Comparison of ENCODE assay signal across 1 cellular context in genomic region chr10:78991187-78991586, GRCh38.
A peak's percentile ranks its signal among the peaks of the same experiment; 100 is the strongest.
TF ChIP-seq lines count a peak whose summit lies in the region.

No MANE protein-coding gene starts in this region.

TF ChIP-seq in GM12878, 131 proteins besides CTCF, POLR2A, EP300 and RAD21 (continued from another document):
- TF ChIP-seq, protein P1, sequence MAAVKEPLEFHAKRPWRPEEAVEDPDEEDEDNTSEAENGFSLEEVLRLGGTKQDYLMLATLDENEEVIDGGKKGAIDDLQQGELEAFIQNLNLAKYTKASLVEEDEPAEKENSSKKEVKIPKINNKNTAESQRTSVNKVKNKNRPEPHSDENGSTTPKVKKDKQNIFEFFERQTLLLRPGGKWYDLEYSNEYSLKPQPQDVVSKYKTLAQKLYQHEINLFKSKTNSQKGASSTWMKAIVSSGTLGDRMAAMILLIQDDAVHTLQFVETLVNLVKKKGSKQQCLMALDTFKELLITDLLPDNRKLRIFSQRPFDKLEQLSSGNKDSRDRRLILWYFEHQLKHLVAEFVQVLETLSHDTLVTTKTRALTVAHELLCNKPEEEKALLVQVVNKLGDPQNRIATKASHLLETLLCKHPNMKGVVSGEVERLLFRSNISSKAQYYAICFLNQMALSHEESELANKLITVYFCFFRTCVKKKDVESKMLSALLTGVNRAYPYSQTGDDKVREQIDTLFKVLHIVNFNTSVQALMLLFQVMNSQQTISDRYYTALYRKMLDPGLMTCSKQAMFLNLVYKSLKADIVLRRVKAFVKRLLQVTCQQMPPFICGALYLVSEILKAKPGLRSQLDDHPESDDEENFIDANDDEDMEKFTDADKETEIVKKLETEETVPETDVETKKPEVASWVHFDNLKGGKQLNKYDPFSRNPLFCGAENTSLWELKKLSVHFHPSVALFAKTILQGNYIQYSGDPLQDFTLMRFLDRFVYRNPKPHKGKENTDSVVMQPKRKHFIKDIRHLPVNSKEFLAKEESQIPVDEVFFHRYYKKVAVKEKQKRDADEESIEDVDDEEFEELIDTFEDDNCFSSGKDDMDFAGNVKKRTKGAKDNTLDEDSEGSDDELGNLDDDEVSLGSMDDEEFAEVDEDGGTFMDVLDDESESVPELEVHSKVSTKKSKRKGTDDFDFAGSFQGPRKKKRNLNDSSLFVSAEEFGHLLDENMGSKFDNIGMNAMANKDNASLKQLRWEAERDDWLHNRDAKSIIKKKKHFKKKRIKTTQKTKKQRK (IDR thresholded peaks at IDR 0.05; ENCODE audit: low read depth, low read length), result no peak
- TF ChIP-seq JUNB (IDR thresholded peaks at IDR 0.05) (0 out of 2 replicates have a peak, but pooled peaks have one; percentile 17), POU2F2 (IDR thresholded peaks at IDR 0.05; ENCODE audit: borderline replicate concordance, low read depth, low read length) (peak; percentile 75; the same call in 1 of the 3 replicates), ATF7 (IDR thresholded peaks at IDR 0.05; ENCODE audit: low read depth) (0 out of 2 replicates have a peak, but pooled peaks have one; percentile 29), IRF3 (IDR thresholded peaks at IDR 0.05) (no peak), YBX1 (IDR thresholded peaks at IDR 0.05) (no peak), IRF4 (IDR thresholded peaks at IDR 0.05; ENCODE audit: low read depth, low read length) (no peak), ESRRA (IDR thresholded peaks at IDR 0.05; ENCODE audit: low read length) (no peak), MYC (IDR thresholded peaks at IDR 0.05; ENCODE audit: insufficient read depth, insufficient read length, insufficient replicate concordance, low read length, severe bottlenecking) (no peak), MTA2 (IDR thresholded peaks at IDR 0.05; ENCODE audit: low read depth) (peak; percentile 64), MAX (IDR thresholded peaks at IDR 0.05; ENCODE audit: low read depth, low read length) (no peak), JUND (IDR thresholded peaks at IDR 0.05; ENCODE audit: low read depth, low read length) (no peak), SIX5 (IDR thresholded peaks at IDR 0.05; ENCODE audit: low read depth, low read length, severe bottlenecking) (no peak), NFXL1 (IDR thresholded peaks at IDR 0.05; ENCODE audit: borderline replicate concordance) (no peak), ZSCAN29 (IDR thresholded peaks at IDR 0.05) (no peak), YY1 (IDR thresholded peaks at IDR 0.05; ENCODE audit: low read depth, low read length) (no peak), ZNF274 (IDR thresholded peaks at IDR 0.05; ENCODE audit: insufficient read depth, insufficient read length) (no peak), EED (IDR thresholded peaks at IDR 0.05; ENCODE audit: low read depth) (no peak), ASH2L (IDR thresholded peaks at IDR 0.05; ENCODE audit: borderline replicate concordance, low read depth) (no peak)
